In the genomic region with DNA sequence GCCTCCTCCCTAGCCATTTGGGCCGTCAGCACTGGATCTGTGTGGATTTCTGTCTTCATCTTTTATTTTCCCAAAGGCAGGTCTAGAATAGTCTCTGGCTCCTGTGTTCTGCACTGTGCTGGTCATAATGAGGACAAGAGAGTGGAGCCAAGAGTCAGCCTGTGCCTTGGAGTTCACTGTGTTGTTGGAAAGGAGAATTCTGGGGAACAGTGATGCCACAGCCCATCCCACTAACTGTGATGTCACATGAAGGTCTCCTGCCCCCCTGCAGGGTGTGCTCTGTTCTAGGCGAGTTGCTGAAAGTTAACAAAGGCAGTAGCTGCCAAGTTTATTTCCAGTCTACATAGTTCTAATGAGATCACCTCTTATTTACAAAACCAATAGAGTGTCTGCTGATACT, we compare ENCODE assay signal across 13 cellular contexts.
DNase-seq lines count a peak whose midpoint lies in the region; ATAC-seq and TF ChIP-seq lines count a peak whose summit lies in the region.
"Had no signal": no experiment of that assay in that cellular context is flagged by ENCODE, and none has a peak within 500 bp of the region (broad histone marks: within the 10 kb centered on the region; RNA-seq: fewer than 3 reads in every experiment).

No MANE protein-coding gene starts in this region.

- H3K4me3 ChIP-seq in adipocyte (ENCODE audit: low read length) (peak overlapping the region; percentile 13), fibroblast of the aortic adventitia (ENCODE audit: low read depth, low read length) (no peak overlapping the region)

- H3K4me1 ChIP-seq in adipocyte (ENCODE audit: control insufficient read depth, insufficient read depth, low read length) = peaks cover 38% of the 10 kb centered on the region

- peak; percentile 2 for TF ChIP-seq CTCF in fibroblast of the aortic adventitia (IDR thresholded peaks at IDR 0.05; ENCODE audit: insufficient read depth, low read length)
- no peak for TF ChIP-seq CTCF in GM13977 (IDR thresholded peaks at IDR 0.05; ENCODE audit: extremely low read depth, insufficient read depth, missing control alignments)

- H3K9me3 ChIP-seq in adipocyte (ENCODE audit: control insufficient read depth, low read length) = no peaks in the 10 kb centered on the region

- H3K36me3 ChIP-seq in adipocyte (ENCODE audit: control insufficient read depth, insufficient read depth, low read length, severe bottlenecking) = no peaks in the 10 kb centered on the region

- no peak for ATAC-seq in activated naive CD4-positive, alpha-beta T cell treated with anti-CD3 and anti-CD28 coated beads, Interleukin-2, amount 50 U/mL, for 72 hours
- ATAC-seq: activated CD8-positive, alpha-beta T cell treated with anti-CD3 and anti-CD28 coated beads for 36 hours had no signal

- H3K27me3 ChIP-seq in adipocyte (replicated peaks; ENCODE audit: control insufficient read depth, insufficient read depth, low read length) = no peaks in the 10 kb centered on the region

- H3K9ac ChIP-seq in adipocyte (ENCODE audit: low read length) = peak overlapping the region; percentile 18

- H3K9me3 Mint-ChIP-seq in activated naive CD4-positive, alpha-beta T cell treated with anti-CD3 and anti-CD28 coated beads, Interleukin-2, amount 50 U/mL, for 72 hours = peaks cover 0 to 7% of the 10 kb centered on the region in 2 donors

- in situ Hi-C loops in GM13977 (cut with MboI; ENCODE audit: low pct_unique_long_range_greater_than_20kb, low sequenced_read_pairs, unreplicated experiment) = no loop called here

- H3K36me3 Mint-ChIP-seq in activated naive CD4-positive, alpha-beta T cell treated with anti-CD3 and anti-CD28 coated beads, Interleukin-2, amount 50 U/mL, for 72 hours = no peaks in the 10 kb centered on the region

- no peak overlapping the region for H3K27ac Mint-ChIP-seq in activated naive CD4-positive, alpha-beta T cell treated with anti-CD3 and anti-CD28 coated beads, Interleukin-2, amount 50 U/mL, for 72 hours
- H3K27ac Mint-ChIP-seq: activated CD8-positive, alpha-beta T cell treated with anti-CD3 and anti-CD28 coated beads for 36 hours; progenitor cell of endocrine pancreas had no signal

- peak; percentile 70 for DNase-seq in EH (ENCODE audit: low read depth)
- peak; percentile 39 for DNase-seq in adipocyte (ENCODE audit: low read depth)
- DNase-seq in fibroblast of the aortic adventitia (ENCODE audit: low read depth) = peak; percentile 35
- peak; percentile 30 for DNase-seq in pons (ENCODE audit: low spot score)
- DNase-seq in GM13977 (ENCODE audit: low spot score) = no peak
- no peak for DNase-seq in activated naive CD4-positive, alpha-beta T cell treated with anti-CD3 and anti-CD28 coated beads, Interleukin-2, amount 50 U/mL, for 72 hours (ENCODE audit: low spot score in 2 of 2)
- no peak for DNase-seq in cerebellar cortex (ENCODE audit: low spot score)
- DNase-seq in UCSD-AML1 (lab: John Stamatoyannopoulos, UW; ENCODE audit: unreplicated experiment) = no peak
- DNase-seq: activated CD8-positive, alpha-beta T cell treated with anti-CD3 and anti-CD28 coated beads for 36 hours; islet precursor cell; NCI-H187 treated with DMSO at 0.1 percent for 48 hours; SIG-M5 had no signal

Comparison
In these comparisons a context has a peak if more than half of its experiments do, and no peak if none do; other contexts are left out.
1. DNase-seq: peak in EH (single experiment), adipocyte (single experiment), fibroblast of the aortic adventitia (single experiment) and pons (single experiment); none in GM13977 (single experiment), activated naive CD4-positive, alpha-beta T cell treated with anti-CD3 and anti-CD28 coated beads, Interleukin-2, amount 50 U/mL, for 72 hours (0 of 2), cerebellar cortex (single experiment) and UCSD-AML1 (single experiment).